In genomic region chr7:5598769-5599371, GRCh38 we compare ENCODE assay signal across 1 cellular context.
TF ChIP-seq lines count a peak whose summit lies in the region.

No MANE protein-coding gene starts in this region.

TF ChIP-seq in K562, 482 proteins besides CTCF, POLR2A, EP300 and RAD21 (continued from another document and continues in another):
- TF ChIP-seq CREB3L1 (IDR thresholded peaks at IDR 0.05; ENCODE audit: borderline replicate concordance, low read depth) (peak; percentile 60; the same call in 1 of the 2 replicates), ZNF324 (CRISPR knock-in tag; IDR thresholded peaks at IDR 0.05) (no peak), ARHGAP35 (IDR thresholded peaks at IDR 0.05; ENCODE audit: partially characterized antibody) (no peak), KAT7 (CRISPR knock-in tag; IDR thresholded peaks at IDR 0.05; ENCODE audit: borderline replicate concordance) (peak; percentile 68; the same call in 1 of the 2 replicates), ZNF12 (CRISPR knock-in tag; IDR thresholded peaks at IDR 0.05) (no peak), ZC3H4 (CRISPR knock-in tag; IDR thresholded peaks at IDR 0.05; ENCODE audit: borderline replicate concordance) (no peak), ZBTB7A (IDR thresholded peaks at IDR 0.05; ENCODE audit: borderline replicate concordance, control insufficient read depth, low read depth, low read length) (no peak; the same call in none of the 2 replicates), BMI1 (IDR thresholded peaks at IDR 0.05; ENCODE audit: low read length) (no peak), CTCFL (IDR thresholded peaks at IDR 0.05; ENCODE audit: borderline replicate concordance, insufficient read depth, low read depth, low read length, poor library complexity, severe bottlenecking) (no peak), MBD2 (IDR thresholded peaks at IDR 0.05; ENCODE audit: borderline replicate concordance, low read depth) (0 out of 2 replicates have a peak, but pooled peaks have one; percentile 47), OTX1 (CRISPR knock-in tag; IDR thresholded peaks at IDR 0.05) (no peak), ZBTB34 (CRISPR knock-in tag; IDR thresholded peaks at IDR 0.05) (no peak), U2AF1 (optimal IDR thresholded peaks at IDR 0.05; ENCODE audit: low read depth, low read length) (no peak), GTF3C2 (IDR thresholded peaks at IDR 0.05; ENCODE audit: borderline replicate concordance, extremely low read depth, insufficient read length) (no peak), MYC (IDR thresholded peaks at IDR 0.05; ENCODE audit: low read depth, low read length) (peak; percentile 90), MYC (CRISPR knock-in tag; IDR thresholded peaks at IDR 0.05; ENCODE audit: borderline replicate concordance, low read depth) (no peak), CXXC5 (CRISPR knock-in tag; IDR thresholded peaks at IDR 0.05) (peak; percentile 75), PTRF (tag; IDR thresholded peaks at IDR 0.05) (no peak), TCF3 (CRISPR knock-in tag; IDR thresholded peaks at IDR 0.05) (peak; percentile 65), HMG20A (CRISPR knock-in tag; conservative IDR thresholded peaks at IDR 0.05) (no peak), NRF1 (conservative IDR thresholded peaks at IDR 0.05 in 1 of 2, IDR thresholded peaks at IDR 0.05 in 1 of 2) (peak in 1 of 2 experiments; percentile 6; a peak in 3 of 4 replicates), NFE2 (IDR thresholded peaks at IDR 0.05; ENCODE audit: low read depth) (peak; percentile 19; the same call in 1 of the 2 replicates), TCF15 (CRISPR knock-in tag; IDR thresholded peaks at IDR 0.05) (no peak), BRD9 (IDR thresholded peaks at IDR 0.05; ENCODE audit: low read depth, partially characterized antibody) (no peak), MGA (IDR thresholded peaks at IDR 0.05) (no peak; the same call in 1 of the 2 replicates), HMG20B (CRISPR knock-in tag; IDR thresholded peaks at IDR 0.05) (no peak), ZBTB33 (CRISPR knock-in tag; IDR thresholded peaks at IDR 0.05) (0 out of 2 replicates have a peak, but pooled peaks have one; percentile 10), ZNF134 (CRISPR knock-in tag; conservative IDR thresholded peaks at IDR 0.05) (no peak), FUS (optimal IDR thresholded peaks at IDR 0.05; ENCODE audit: low read depth, low read length) (no peak), NBN (IDR thresholded peaks at IDR 0.05; ENCODE audit: low read depth) (no peak; the same call in 1 of the 2 replicates), GATAD2B (IDR thresholded peaks at IDR 0.05; ENCODE audit: borderline replicate concordance) (no peak; the same call in 1 of the 2 replicates), KLF10 (CRISPR knock-in tag; IDR thresholded peaks at IDR 0.05) (no peak), MAFF (IDR thresholded peaks at IDR 0.05; ENCODE audit: low read length) (no peak), ZNF764 (CRISPR knock-in tag; IDR thresholded peaks at IDR 0.05; ENCODE audit: low read depth) (no peak), ELF4 (CRISPR knock-in tag; IDR thresholded peaks at IDR 0.05) (no peak), CHD1 (IDR thresholded peaks at IDR 0.05; ENCODE audit: low read length) (no peak), CBX3 (IDR thresholded peaks at IDR 0.05; ENCODE audit: borderline replicate concordance in 1 of 2, low read length in 2 of 2) (peak in 1 of 2 experiments; percentile 66; a peak in 1 of 3 replicates), HLTF (IDR thresholded peaks at IDR 0.05) (no peak), BCL6 (CRISPR knock-in tag; IDR thresholded peaks at IDR 0.05) (no peak), U2AF2 (optimal IDR thresholded peaks at IDR 0.05; ENCODE audit: low read depth, low read length) (no peak), HCFC1 (IDR thresholded peaks at IDR 0.05; ENCODE audit: low read depth, low read length) (peak; percentile 44; the same call in 1 of the 2 replicates)
